11 cellular contexts compared by ENCODE assay signal in the genomic region with DNA sequence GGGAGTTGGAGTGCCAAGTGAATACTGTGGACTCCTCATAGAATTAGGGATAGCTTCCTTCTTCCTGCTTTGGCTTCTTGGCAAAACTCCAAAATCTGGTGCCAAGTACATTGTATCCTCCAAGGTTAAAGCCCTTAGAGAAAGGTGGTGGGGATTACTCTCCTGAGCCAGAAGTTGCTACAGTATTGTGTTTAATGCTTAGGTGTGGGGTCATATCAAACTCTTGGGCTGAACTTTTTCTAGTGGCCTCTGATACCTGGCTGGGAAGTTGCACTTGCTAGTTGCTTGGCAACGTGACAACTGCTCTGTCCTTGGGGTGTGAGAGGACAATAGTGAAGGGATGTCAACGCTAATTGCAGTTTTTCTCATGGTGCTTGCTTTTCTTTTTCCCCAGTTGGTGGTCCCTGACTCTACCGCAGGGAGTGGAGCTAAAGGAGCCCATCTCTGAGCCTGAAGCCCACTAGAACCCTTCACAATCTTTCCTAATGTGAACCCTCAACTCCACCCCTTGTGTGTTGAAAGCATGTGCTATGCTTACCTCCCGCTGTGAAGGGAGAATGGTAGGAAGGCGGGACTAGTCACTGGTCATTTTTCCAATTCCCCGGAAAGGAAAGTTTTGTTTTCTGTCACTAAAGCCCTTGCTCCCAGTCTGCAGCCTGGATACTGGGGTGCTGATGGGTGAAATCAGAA. TPM values are rescaled to one million over a fixed set of nuclear protein-coding genes. Genes with fewer than 3 reads are reported as not detected.
DNase-seq lines count a peak whose midpoint lies in the region; ATAC-seq, FAIRE-seq and TF ChIP-seq lines count a peak whose summit lies in the region.
"Had no signal": no experiment of that assay in that cellular context is flagged by ENCODE, and none has a peak within 500 bp of the region (broad histone marks: within the 10 kb centered on the region; RNA-seq: fewer than 3 reads in every experiment).

No MANE protein-coding gene starts in this region.

- H3F3A ChIP-seq in SK-N-SH (replicated peaks; ENCODE audit: insufficient read depth): peaks cover 10% of the 10 kb centered on the region

- H3K4me2 ChIP-seq in SK-N-SH: peak overlapping the region; percentile 65; the same call in 1 of the 2 replicates

- no peaks in the 10 kb centered on the region for H4K20me1 ChIP-seq in SK-N-SH (ENCODE audit: insufficient read depth)

- peak overlapping the region in 1 of 2 experiments; percentile 90; a peak in 2 of 4 replicates for H3K27ac ChIP-seq in SK-N-SH (ENCODE audit: low read depth in 2 of 2, low read length in 1 of 2)
- H3K27ac ChIP-seq in lower lobe of right lung: peak overlapping the region; percentile 41
- H3K27ac ChIP-seq in vagina: peak overlapping the region; percentile 56
- H3K27ac ChIP-seq: BLaER1 had no signal

- CTCF ChIA-PET in SK-N-SH (lab: Yijun Ruan, JAX): no interaction called here

- H3K36me3 ChIP-seq in SK-N-SH (replicated peaks in 1 of 2; ENCODE audit: control insufficient read depth in 1 of 2, insufficient read depth in 2 of 2, low read length in 1 of 2) (peaks cover 0 to 3% of the 10 kb centered on the region in 2 experiments), lower lobe of right lung (no peaks in the 10 kb centered on the region), vagina (no peaks in the 10 kb centered on the region)

- H2AFZ ChIP-seq in SK-N-SH (ENCODE audit: low read depth): no peak overlapping the region

- intact Hi-C loops in lower lobe of right lung (cut with DNase I): no loop called here
- intact Hi-C loops in vagina (cut with DNase I): no loop called here

- H3K4me3 ChIP-seq in SK-N-SH (ENCODE audit: low read depth in 2 of 2, low read length in 1 of 2) (no peak overlapping the region; a peak in 1 of 4 replicates), lower lobe of right lung (no peak overlapping the region), vagina (no peak overlapping the region)
- H3K4me3 ChIP-seq: BLaER1 had no signal

- no peak for TF ChIP-seq POLR2A in vagina (IDR thresholded peaks at IDR 0.05)

- H3K9ac ChIP-seq in SK-N-SH: peak overlapping the region; percentile 26; the same call in 1 of the 2 replicates
- H3K9ac ChIP-seq: BLaER1 had no signal

- no peak for TF ChIP-seq EP300 in SK-N-SH (IDR thresholded peaks at IDR 0.05; ENCODE audit: borderline replicate concordance in 1 of 2, low read depth in 1 of 2, low read length in 1 of 2)

- H3K9me3 ChIP-seq in SK-N-SH (no peaks in the 10 kb centered on the region), lower lobe of right lung (no peaks in the 10 kb centered on the region), vagina (no peaks in the 10 kb centered on the region)
- H3K9me3 ChIP-seq: BLaER1 had no signal

- DNase-seq in SK-N-SH: no peak
- no peak for DNase-seq in lower lobe of right lung
- DNase-seq in vagina (ENCODE audit: extremely low spot score in 2 of 2): no peak
- DNase-seq in stimulated activated CD4-positive, alpha-beta T cell treated with anti-CD3 and anti-CD28 coated beads, Interleukin-12 subunit alpha, Interleukin-12 subunit beta, amount 100 ng/mL, for 4 hours: no peak
- no peak for DNase-seq in activated CD4-positive, alpha-beta T cell treated with anti-CD3 and anti-CD28 coated beads for 4 hours
- DNase-seq: activated T-cell treated with anti-CD3 and anti-CD28 coated beads, Interleukin-2, amount 50 U/mL, for 48 hours; MM.1S had no signal

- peak; percentile 77 for FAIRE-seq in colon (lab: Jason Lieb, UNC)

- H3K4me1 ChIP-seq in SK-N-SH (ENCODE audit: control insufficient read depth in 1 of 2, insufficient read depth in 2 of 2, low read depth in 1 of 2, low read length in 1 of 2) (peaks cover 0 to 20% of the 10 kb centered on the region in 2 experiments; a peak in 3 of 4 replicates), lower lobe of right lung (peaks cover 28% of the 10 kb centered on the region), vagina (peaks cover 31% of the 10 kb centered on the region)

- TF ChIP-seq CTCF in SK-N-SH (IDR thresholded peaks at IDR 0.05) (no peak), lower lobe of right lung (IDR thresholded peaks at IDR 0.05) (no peak), vagina (IDR thresholded peaks at IDR 0.05) (no peak)

- no peak for TF ChIP-seq RAD21 in SK-N-SH (IDR thresholded peaks at IDR 0.05; ENCODE audit: low read length)

- no peaks in the 10 kb centered on the region for H3K9me2 ChIP-seq in SK-N-SH

- H3K27me3 ChIP-seq in SK-N-SH (ENCODE audit: insufficient read depth): no peaks in the 10 kb centered on the region
- H3K27me3 ChIP-seq in lower lobe of right lung (ENCODE audit: low read depth): no peaks in the 10 kb centered on the region
- no peaks in the 10 kb centered on the region for H3K27me3 ChIP-seq in vagina

- H3K79me2 ChIP-seq in SK-N-SH (ENCODE audit: insufficient read depth): no peaks in the 10 kb centered on the region

- POLR2A ChIA-PET in SK-N-SH (lab: Yijun Ruan, JAX): no interaction called here

- ATAC-seq in SK-N-SH treated with all-trans-retinoic acid at 6 μM for 48 hours (no peak), lower lobe of right lung (no peak), HG03045 (IDR thresholded peaks at IDR 0.05; ENCODE audit: unreplicated experiment) (no peak)

- 55% methylated on average over 6 of the region's 6 CpGs for WGBS in SK-N-SH (ENCODE audit: low lambda C conversion rate)

TF ChIP-seq in SK-N-SH, 30 proteins besides CTCF, POLR2A, EP300 and RAD21:
- peak; percentile 44 for TF ChIP-seq NFIC (IDR thresholded peaks at IDR 0.05; ENCODE audit: borderline replicate concordance)
- TF ChIP-seq, protein P1, sequence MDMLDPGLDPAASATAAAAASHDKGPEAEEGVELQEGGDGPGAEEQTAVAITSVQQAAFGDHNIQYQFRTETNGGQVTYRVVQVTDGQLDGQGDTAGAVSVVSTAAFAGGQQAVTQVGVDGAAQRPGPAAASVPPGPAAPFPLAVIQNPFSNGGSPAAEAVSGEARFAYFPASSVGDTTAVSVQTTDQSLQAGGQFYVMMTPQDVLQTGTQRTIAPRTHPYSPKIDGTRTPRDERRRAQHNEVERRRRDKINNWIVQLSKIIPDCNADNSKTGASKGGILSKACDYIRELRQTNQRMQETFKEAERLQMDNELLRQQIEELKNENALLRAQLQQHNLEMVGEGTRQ (IDR thresholded peaks at IDR 0.05; ENCODE audit: borderline replicate concordance, low read depth, low read length): no peak

TF ChIP-seq in SK-N-SH treated with all-trans-retinoic acid at 6 μM for 48 hours, 23 proteins besides CTCF, POLR2A, EP300 and RAD21 (continues in another document):
- TF ChIP-seq ZNF565 (CRISPR knock-in tag; conservative IDR thresholded peaks at IDR 0.05; ENCODE audit: low read depth) (no peak), RARB (CRISPR knock-in tag; IDR thresholded peaks at IDR 0.05) (no peak), ESRRG (CRISPR knock-in tag; IDR thresholded peaks at IDR 0.05) (no peak), ISL1 (CRISPR knock-in tag; IDR thresholded peaks at IDR 0.05) (no peak), BACH2 (CRISPR knock-in tag; IDR thresholded peaks at IDR 0.05; ENCODE audit: borderline replicate concordance) (no peak), TCF4 (CRISPR knock-in tag; IDR thresholded peaks at IDR 0.05; ENCODE audit: borderline replicate concordance) (no peak), ARNTL (CRISPR knock-in tag; IDR thresholded peaks at IDR 0.05; ENCODE audit: borderline replicate concordance, low read depth) (no peak)
- TF ChIP-seq, protein P2, sequence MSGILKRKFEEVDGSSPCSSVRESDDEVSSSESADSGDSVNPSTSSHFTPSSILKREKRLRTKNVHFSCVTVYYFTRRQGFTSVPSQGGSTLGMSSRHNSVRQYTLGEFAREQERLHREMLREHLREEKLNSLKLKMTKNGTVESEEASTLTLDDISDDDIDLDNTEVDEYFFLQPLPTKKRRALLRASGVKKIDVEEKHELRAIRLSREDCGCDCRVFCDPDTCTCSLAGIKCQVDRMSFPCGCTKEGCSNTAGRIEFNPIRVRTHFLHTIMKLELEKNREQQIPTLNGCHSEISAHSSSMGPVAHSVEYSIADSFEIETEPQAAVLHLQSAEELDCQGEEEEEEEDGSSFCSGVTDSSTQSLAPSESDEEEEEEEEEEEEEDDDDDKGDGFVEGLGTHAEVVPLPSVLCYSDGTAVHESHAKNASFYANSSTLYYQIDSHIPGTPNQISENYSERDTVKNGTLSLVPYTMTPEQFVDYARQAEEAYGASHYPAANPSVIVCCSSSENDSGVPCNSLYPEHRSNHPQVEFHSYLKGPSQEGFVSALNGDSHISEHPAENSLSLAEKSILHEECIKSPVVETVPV (CRISPR knock-in tag; IDR thresholded peaks at IDR 0.05): no peak
- TF ChIP-seq, protein P3, sequence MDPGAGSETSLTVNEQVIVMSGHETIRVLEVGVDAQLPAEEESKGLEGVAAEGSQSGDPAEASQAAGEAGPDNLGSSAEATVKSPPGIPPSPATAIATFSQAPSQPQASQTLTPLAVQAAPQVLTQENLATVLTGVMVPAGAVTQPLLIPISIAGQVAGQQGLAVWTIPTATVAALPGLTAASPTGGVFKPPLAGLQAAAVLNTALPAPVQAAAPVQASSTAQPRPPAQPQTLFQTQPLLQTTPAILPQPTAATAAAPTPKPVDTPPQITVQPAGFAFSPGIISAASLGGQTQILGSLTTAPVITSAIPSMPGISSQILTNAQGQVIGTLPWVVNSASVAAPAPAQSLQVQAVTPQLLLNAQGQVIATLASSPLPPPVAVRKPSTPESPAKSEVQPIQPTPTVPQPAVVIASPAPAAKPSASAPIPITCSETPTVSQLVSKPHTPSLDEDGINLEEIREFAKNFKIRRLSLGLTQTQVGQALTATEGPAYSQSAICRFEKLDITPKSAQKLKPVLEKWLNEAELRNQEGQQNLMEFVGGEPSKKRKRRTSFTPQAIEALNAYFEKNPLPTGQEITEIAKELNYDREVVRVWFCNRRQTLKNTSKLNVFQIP (CRISPR knock-in tag; IDR thresholded peaks at IDR 0.05; ENCODE audit: borderline replicate concordance, low read depth): no peak

RNA-seq across cellular contexts. Expression of gene DLG3, which starts 35.5 kb away (rescaled TPM):
- polyA plus RNA-seq in SK-N-SH (2012; rRNA removed): 11.7 TPM in 2 replicates
- polyA plus RNA-seq in SK-N-SH (2012; cell fraction: cytosol; rRNA removed): 10.7 and 12.5 TPM in 2 replicates
- polyA plus RNA-seq in SK-N-SH (2012; cell fraction: nucleus; rRNA removed): 10.4 and 14.1 TPM in 2 replicates
- total RNA-seq in lower lobe of right lung (24.1 TPM), vagina (27.0 TPM)

RNA-seq across cellular contexts. Expression of gene GDPD2, which starts 57.0 kb away (rescaled TPM):
- 0.06 and 0.08 TPM in 2 replicates for polyA plus RNA-seq in SK-N-SH (2012; rRNA removed)
- polyA plus RNA-seq in SK-N-SH (2012; cell fraction: cytosol; rRNA removed): 0.03 and 0.04 TPM in 2 replicates
- 0.51 and 0.83 TPM in 2 replicates for polyA plus RNA-seq in SK-N-SH (2012; cell fraction: nucleus; rRNA removed)
- total RNA-seq in lower lobe of right lung (not detected), vagina (not detected)
